In the genomic region with DNA sequence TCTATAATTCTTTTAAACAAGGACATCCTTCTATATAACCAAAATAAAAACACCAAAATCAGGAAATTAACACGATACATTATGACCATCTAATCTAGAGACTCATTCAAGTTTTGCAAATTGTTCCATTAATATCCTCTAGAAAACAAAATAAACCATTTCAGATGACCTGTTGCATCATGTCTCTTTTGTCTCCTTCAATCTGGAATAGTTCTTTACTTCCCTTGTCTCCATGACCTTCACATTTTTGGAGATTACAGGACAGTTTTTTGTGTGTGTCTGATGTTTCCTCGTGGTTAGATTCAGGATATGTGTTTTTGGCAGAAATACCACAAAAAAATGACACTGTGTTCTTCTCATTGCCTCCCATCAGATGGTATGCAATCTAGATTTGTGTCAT, we compare ENCODE assay signal across 23 cellular contexts.
"Had no signal": no experiment of that assay in that cellular context is flagged by ENCODE, and none has a peak within 500 bp of the region (broad histone marks: within the 10 kb centered on the region; RNA-seq: fewer than 3 reads in every experiment).

No MANE protein-coding gene starts in this region.

- H3K9me2 ChIP-seq: SK-N-SH had no signal

- H3K9me3 ChIP-seq: SJSA1, SK-N-SH had no signal

- H3K4me3 ChIP-seq: SJSA1 had no signal

- H3K4me1 Mint-ChIP-seq: T-cell had no signal

- H3K36me3 ChIP-seq: SJSA1 had no signal

- FAIRE-seq: RCC 7860 had no signal

- DNase-seq: Karpas-422, KG1, MM.1S, NCI-H1092 treated with DMSO at 0.1 percent for 48 hours, NCI-H1436, NCI-H187, NCI-H2029, NCI-H2081 treated with DMSO at 0.1 percent for 48 hours, NCI-H2171, NCI-H226, NCI-H446, NCI-H510A, NCI-H524 treated with DMSO at 0.1 percent for 48 hours, NCI-H69, NCI-H774, Right ventricle myocardium superior, RPMI8226, SIG-M5, SK-N-SH, SW 1271, T-cell had no signal

- H3K27ac Mint-ChIP-seq: T-cell had no signal

- H3K27me3 ChIP-seq: SJSA1 had no signal

- ATAC-seq: T-cell had no signal

- H3K27ac ChIP-seq: SJSA1 had no signal

- H3K4me3 Mint-ChIP-seq: T-cell had no signal

- H3K36me3 Mint-ChIP-seq: T-cell had no signal

- H3K9ac ChIP-seq: SK-N-SH had no signal

- H3K4me2 ChIP-seq: SK-N-SH had no signal
